29 cellular contexts compared by ENCODE assay signal in genomic region chr16:4334724-4335495, GRCh38. TPM values are rescaled to one million over a fixed set of nuclear protein-coding genes. Genes with fewer than 3 reads are reported as not detected.
"Had no signal": no experiment of that assay in that cellular context is flagged by ENCODE, and none has a peak within 500 bp of the region (broad histone marks: within the 10 kb centered on the region; RNA-seq: fewer than 3 reads in every experiment).

No MANE protein-coding gene starts in this region.

- H3K36me3 Mint-ChIP-seq: activated naive CD8-positive, alpha-beta T cell; naive B cell had no signal

- H3K27me3 Mint-ChIP-seq: activated naive CD8-positive, alpha-beta T cell; central memory CD8-positive, alpha-beta T cell; stimulated activated naive B cell treated with anti-CD40 and anti-IgM and Interleukin-4, amounts not matched to agents 10 μg/mL and 1 μg/mL and 100 μg/mL, for 72 hours had no signal

- H3K9me3 Mint-ChIP-seq: central memory CD8-positive, alpha-beta T cell; dendritic cell treated with granulocyte-macrophage colony-stimulating factor and Interleukin-4, amounts not matched to agents 40 ng/mL and 50 ng/mL, for 4 days; naive B cell; nephron progenitor cell; stimulated activated naive B cell treated with anti-CD40 and anti-IgM and Interleukin-4, amounts not matched to agents 10 μg/mL and 1 μg/mL and 100 μg/mL, for 72 hours had no signal

- H3K9me3 ChIP-seq: esophagus squamous epithelium, ovary, prostate gland, stomach, tibial artery, uterus had no signal

- H3K4me1 Mint-ChIP-seq: central memory CD8-positive, alpha-beta T cell; stimulated activated naive B cell treated with anti-CD40 and anti-IgM and Interleukin-4, amounts not matched to agents 10 μg/mL and 1 μg/mL and 100 μg/mL, for 72 hours had no signal

- H3K4me1 ChIP-seq: prostate gland had no signal

- H3K4me3 ChIP-seq: esophagus squamous epithelium, ovary, prostate gland, smooth muscle cell, stomach, tibial artery, uterus had no signal

- H3K27me3 ChIP-seq: esophagus squamous epithelium, ovary, stomach, tibial artery, uterus had no signal

- H3K36me3 ChIP-seq: ovary, prostate gland, uterus had no signal

- ATAC-seq: activated CD4-positive, CD25-positive, alpha-beta regulatory T cell treated with anti-CD3 and anti-CD28 coated beads, Interleukin-2, amount 50 U/mL, for 24 hours; left colon; stimulated activated naive B cell treated with anti-CD40 and anti-IgM and Interleukin-4, amounts not matched to agents 10 μg/mL and 1 μg/mL and 100 μg/mL, for 72 hours had no signal

- H3K27ac ChIP-seq: epithelial cell of prostate, esophagus squamous epithelium, ovary, prostate gland, stomach, tibial artery, uterus, VCaP had no signal

- H3K4me3 Mint-ChIP-seq: activated naive CD8-positive, alpha-beta T cell; central memory CD8-positive, alpha-beta T cell; dendritic cell treated with granulocyte-macrophage colony-stimulating factor and Interleukin-4, amounts not matched to agents 40 ng/mL and 50 ng/mL, for 4 days; naive B cell; nephron progenitor cell; stimulated activated naive B cell treated with anti-CD40 and anti-IgM and Interleukin-4, amounts not matched to agents 10 μg/mL and 1 μg/mL and 100 μg/mL, for 72 hours had no signal

- H3K4me2 ChIP-seq: smooth muscle cell had no signal

- H3K27ac Mint-ChIP-seq: activated naive CD8-positive, alpha-beta T cell; dendritic cell treated with granulocyte-macrophage colony-stimulating factor and Interleukin-4, amounts not matched to agents 40 ng/mL and 50 ng/mL, for 4 days; naive B cell; nephron progenitor cell; stimulated activated naive B cell treated with anti-CD40 and anti-IgM and Interleukin-4, amounts not matched to agents 10 μg/mL and 1 μg/mL and 100 μg/mL, for 72 hours had no signal

- DNase-seq: activated CD4-positive, alpha-beta T cell treated with anti-CD3 and anti-CD28 coated beads for 48 hours; activated CD4-positive, alpha-beta T cell treated with anti-CD3 and anti-CD28 coated beads, Interleukin-2, amount 50 U/mL, for 48 hours; activated CD8-positive, alpha-beta memory T cell treated with anti-CD3 and anti-CD28 coated beads for 24 hours; activated effector memory CD4-positive, alpha-beta T cell treated with Interleukin-2 at 50 U/mL for 16 hours; activated naive CD4-positive, alpha-beta T cell treated with Interleukin-2 at 50 U/mL for 16 hours; anterior cingulate cortex; esophagus squamous epithelium; foreskin melanocyte; left colon; mammary epithelial cell; naive B cell; nephron progenitor cell; retina; stimulated activated CD4-positive, alpha-beta T cell treated with anti-CD3 and anti-CD28 coated beads, Interleukin-1b, Interleukin-23, amount 100 ng/mL, for 48 hours; stimulated activated naive B cell treated with anti-CD40 and anti-IgM and Interleukin-4, amounts not matched to agents 10 μg/mL and 1 μg/mL and 100 μg/mL, for 72 hours; stomach; T-helper 9 cell; tibial artery; uterus had no signal

RNA-seq across cellular contexts. Expression of gene VASN, which starts 36.7 kb away (rescaled TPM):
- total RNA-seq: T-helper 1 cell treated with Interleukin-12 subunit alpha and Interleukin-12 subunit beta and Interleukin-4 antibody, amounts not matched to agents 30 ng/mL and 1 ng/mL, for 36 hours had no signal
